27 cellular contexts compared by ENCODE assay signal in genomic region chr3:67294341-67294740, GRCh38.
DNase-seq lines count a peak whose midpoint lies in the region; ATAC-seq, FAIRE-seq and TF ChIP-seq lines count a peak whose summit lies in the region.
"Had no signal": no experiment of that assay in that cellular context is flagged by ENCODE, and none has a peak within 500 bp of the region (broad histone marks: within the 10 kb centered on the region; RNA-seq: fewer than 3 reads in every experiment).

No MANE protein-coding gene starts in this region.

- WGBS in HepG2 (ENCODE audit: low lambda C conversion rate): 94% methylated on average over 3 of the region's 3 CpGs
- WGBS in right lobe of liver (ENCODE audit: insufficient coverage, low coverage, low lambda C conversion rate, missing lambda C conversion rate): 97% methylated on average over 3 of the region's 3 CpGs
- WGBS in smooth muscle cell (ENCODE audit: low lambda C conversion rate): 55% methylated on average over 3 of the region's 3 CpGs

- in situ Hi-C loops in HepG2 (cut with HindIII; ENCODE audit: extremely low pct_ligation_motif_present, low pct_unique_long_range_greater_than_20kb): no loop called here

- no peak for TF ChIP-seq CTCF in HepG2 (CRISPR knock-in tag; IDR thresholded peaks at IDR 0.05)
- TF ChIP-seq CTCF in right lobe of liver (IDR thresholded peaks at IDR 0.05): no peak
- TF ChIP-seq CTCF in smooth muscle cell (IDR thresholded peaks at IDR 0.05; ENCODE audit: borderline replicate concordance, insufficient read depth, poor library complexity, severe bottlenecking): no peak
- no peak for TF ChIP-seq CTCF in OCI-LY7 (conservative IDR thresholded peaks at IDR 0.05; ENCODE audit: low read length)

- POLR2A ChIA-PET in HepG2 (lab: Yijun Ruan, JAX) (no interaction called here), OCI-LY7 (lab: Charles Lee) (interaction anchor here (0.8 kb wide), 1 partner anchor 15 kb away, joined by 3 read pairs; no protein-coding TSS in a partner anchor)

- H3K4me3 ChIP-seq in HepG2 (replicated peaks in 1 of 3; ENCODE audit: insufficient read depth in 1 of 3, low read depth in 2 of 3, low read length in 3 of 3) (no peak overlapping the region), right lobe of liver (no peak overlapping the region), smooth muscle cell (no peak overlapping the region), OCI-LY7 (ENCODE audit: low read depth, low read length, poor library complexity, severe bottlenecking) (no peak overlapping the region)
- H3K4me3 ChIP-seq: BLaER1, GM23248 had no signal

- H3K27me3 ChIP-seq in HepG2 (ENCODE audit: control insufficient read depth in 1 of 2, insufficient read depth in 2 of 2, low read length in 2 of 2): no peaks in the 10 kb centered on the region
- H3K27me3 ChIP-seq in right lobe of liver: no peaks in the 10 kb centered on the region
- H3K27me3 ChIP-seq in layer of hippocampus (ENCODE audit: control insufficient read depth, insufficient read depth, low read length): no peaks in the 10 kb centered on the region
- H3K27me3 ChIP-seq in smooth muscle cell (ENCODE audit: low read depth): no peaks in the 10 kb centered on the region
- H3K27me3 ChIP-seq: BLaER1 had no signal

- H4K20me1 ChIP-seq in HepG2 (ENCODE audit: insufficient read depth, low read length): no peaks in the 10 kb centered on the region
- H4K20me1 ChIP-seq in smooth muscle cell (ENCODE audit: low read depth): no peaks in the 10 kb centered on the region
- H4K20me1 ChIP-seq in OCI-LY7 (ENCODE audit: insufficient read depth, low read length): no peaks in the 10 kb centered on the region
- H4K20me1 ChIP-seq: BLaER1 had no signal

- H2AFZ ChIP-seq in HepG2 (ENCODE audit: low read length) (no peak overlapping the region), smooth muscle cell (ENCODE audit: low read depth) (no peak overlapping the region), OCI-LY7 (ENCODE audit: low read length) (no peak overlapping the region)
- H2AFZ ChIP-seq: GM23248 had no signal

- peaks cover 85% of the 10 kb centered on the region for H3K4me1 ChIP-seq in HepG2 (ENCODE audit: insufficient read depth, low read length)
- H3K4me1 ChIP-seq in right lobe of liver: peaks cover 0 to 28% (median 0%) of the 10 kb centered on the region in 4 donors
- H3K4me1 ChIP-seq in smooth muscle cell (ENCODE audit: low read depth): peaks cover 5% of the 10 kb centered on the region
- H3K4me1 ChIP-seq in OCI-LY7 (ENCODE audit: insufficient read depth, low read length, poor library complexity, severe bottlenecking): no peaks in the 10 kb centered on the region
- H3K4me1 ChIP-seq: BLaER1, Caco-2 had no signal

- peak overlapping the region; percentile 93 for H3K27ac ChIP-seq in HepG2 (ENCODE audit: extremely low read length, insufficient read depth, low read length)
- no peak overlapping the region for H3K27ac ChIP-seq in right lobe of liver
- peak overlapping the region; percentile 20 for H3K27ac ChIP-seq in layer of hippocampus (ENCODE audit: low read depth, low read length)
- peak overlapping the region; percentile 70 for H3K27ac ChIP-seq in smooth muscle cell (ENCODE audit: low read depth)
- H3K27ac ChIP-seq in OCI-LY7 (ENCODE audit: low read depth, low read length, poor library complexity, severe bottlenecking): no peak overlapping the region
- H3K27ac ChIP-seq: 22Rv1, BLaER1, C4-2B, GM23248 had no signal

- H3K9ac ChIP-seq in HepG2 (ENCODE audit: insufficient read depth, low read depth, low read length) (no peak overlapping the region), smooth muscle cell (ENCODE audit: low read depth) (no peak overlapping the region)
- H3K9ac ChIP-seq: BLaER1, GM23248 had no signal

- H3K79me2 ChIP-seq in HepG2 (ENCODE audit: insufficient read depth, low read length) (no peaks in the 10 kb centered on the region), smooth muscle cell (ENCODE audit: low read depth) (no peaks in the 10 kb centered on the region), OCI-LY7 (ENCODE audit: insufficient read depth, low read depth, low read length) (no peaks in the 10 kb centered on the region)

- intact Hi-C loops in HepG2 (cut with micrococcal nuclease; ENCODE audit: unreplicated experiment): no loop called here
- intact Hi-C loops in right lobe of liver (cut with DNase I): no loop called here
- intact Hi-C loops in OCI-LY7 (cut with micrococcal nuclease; ENCODE audit: unreplicated experiment): no loop called here

- no peak for TF ChIP-seq POLR2A in HepG2 (IDR thresholded peaks at IDR 0.05; ENCODE audit: insufficient read depth in 1 of 2, low read depth in 2 of 2, low read length in 2 of 2)
- TF ChIP-seq POLR2A in right lobe of liver (IDR thresholded peaks at IDR 0.05): no peak

- BruUV-seq in HepG2 (replicated peaks; lab: Mats Ljungman, UMichigan) (no TSS peak), OCI-LY7 (replicated peaks; lab: Mats Ljungman, UMichigan) (no TSS peak)

- CTCF ChIA-PET in HepG2 (lab: Yijun Ruan, JAX; ENCODE audit: low intra/inter-chr PET ratio, low total read pairs) (no interaction called here), OCI-LY7 (lab: Charles Lee; ENCODE audit: unreplicated experiment) (no interaction called here)

- H3K9me3 ChIP-seq in HepG2 (ENCODE audit: low read length) (no peaks in the 10 kb centered on the region), right lobe of liver (no peaks in the 10 kb centered on the region), smooth muscle cell (replicated peaks; ENCODE audit: low read depth) (no peaks in the 10 kb centered on the region), OCI-LY7 (ENCODE audit: low read length) (no peaks in the 10 kb centered on the region)
- H3K9me3 ChIP-seq: BLaER1, Caco-2 had no signal

- FAIRE-seq in HepG2 (lab: Jason Lieb, UNC): no peak
- FAIRE-seq: A204.1, D721Med, GM12891, GM18507, GM19239, H1 had no signal

- no peaks in the 10 kb centered on the region for H3K9me2 ChIP-seq in OCI-LY7 (ENCODE audit: insufficient read depth, low read length)

- no peaks in the 10 kb centered on the region for H3F3A ChIP-seq in smooth muscle cell (ENCODE audit: low read depth)

- ATAC-seq in HepG2 (no peak), right lobe of liver (no peak), GM18520 (IDR thresholded peaks at IDR 0.05; ENCODE audit: unreplicated experiment) (no peak)
- ATAC-seq: CD8-positive, alpha-beta T cell had no signal

- TF ChIP-seq RAD21 in HepG2 (CRISPR knock-in tag; IDR thresholded peaks at IDR 0.05): no peak

- peak in 1 of 2 experiments; percentile 69; a peak in 2 of 4 replicates for TF ChIP-seq EP300 in HepG2 (IDR thresholded peaks at IDR 0.05; ENCODE audit: low read depth in 2 of 2, low read length in 2 of 2)
- TF ChIP-seq EP300 in HepG2 (CRISPR knock-in tag; IDR thresholded peaks at IDR 0.05; ENCODE audit: borderline replicate concordance): peak; percentile 41; the same call in 1 of the 2 replicates

- DNase-seq in HepG2 (ENCODE audit: low spot score): peak; percentile 65
- DNase-seq in right lobe of liver: no peak
- DNase-seq in islet precursor cell: peak; percentile 74
- DNase-seq in smooth muscle cell (lab: John Stamatoyannopoulos, UW; ENCODE audit: unreplicated experiment): no peak
- no peak for DNase-seq in OCI-LY7 (ENCODE audit: low spot score)
- DNase-seq in NCI-H2171 treated with DMSO at 0.1 percent for 48 hours (lab: John Stamatoyannopoulos, UW): no peak
- DNase-seq: Caco-2; CD4-positive, CD25-positive, alpha-beta regulatory T cell; CD8-positive, alpha-beta T cell; DMS 273 treated with DMSO at 0.1 percent for 48 hours; DMS79; EL; GF-D8; GM23248; H7; HCEC 1CT had no signal

- H3K36me3 ChIP-seq in HepG2 (replicated peaks in 1 of 2; ENCODE audit: control insufficient read depth in 1 of 2, insufficient read depth in 2 of 2, low read length in 2 of 2) (no peaks in the 10 kb centered on the region), right lobe of liver (no peaks in the 10 kb centered on the region), smooth muscle cell (ENCODE audit: low read depth) (no peaks in the 10 kb centered on the region), OCI-LY7 (ENCODE audit: insufficient read depth, low read length) (no peaks in the 10 kb centered on the region)
- H3K36me3 ChIP-seq: BLaER1 had no signal

- H3K4me2 ChIP-seq in HepG2 (ENCODE audit: low read depth, low read length) (no peak overlapping the region), smooth muscle cell (peak overlapping the region; percentile 6), OCI-LY7 (ENCODE audit: low read length) (no peak overlapping the region)
- H3K4me2 ChIP-seq: BLaER1 had no signal

TF ChIP-seq in HepG2, 621 proteins besides CTCF, POLR2A, EP300 and RAD21 (continues in another document):
- TF ChIP-seq FIP1L1 (IDR thresholded peaks at IDR 0.05; ENCODE audit: borderline replicate concordance, insufficient read depth, low read depth, low read length): no peak
- TF ChIP-seq NBN (conservative IDR thresholded peaks at IDR 0.05): no peak
- TF ChIP-seq ZFAT (CRISPR knock-in tag; conservative IDR thresholded peaks at IDR 0.05): no peak
- 0 out of 2 replicates have a peak, but pooled peaks have one; percentile 22 for TF ChIP-seq SAP130 (CRISPR knock-in tag; IDR thresholded peaks at IDR 0.05; ENCODE audit: low read depth)
- TF ChIP-seq NFRKB (IDR thresholded peaks at IDR 0.05): no peak
- no peak for TF ChIP-seq ZNF367 (CRISPR knock-in tag; IDR thresholded peaks at IDR 0.05; ENCODE audit: borderline replicate concordance)
- no peak for TF ChIP-seq SP4 (CRISPR knock-in tag; IDR thresholded peaks at IDR 0.05)
- no peak for TF ChIP-seq ZSCAN12 (CRISPR knock-in tag; IDR thresholded peaks at IDR 0.05)
- no peak for TF ChIP-seq ZBTB42 (CRISPR knock-in tag; IDR thresholded peaks at IDR 0.05)
- TF ChIP-seq ZNF770 (CRISPR knock-in tag; IDR thresholded peaks at IDR 0.05): no peak
- TF ChIP-seq ZNF720 (CRISPR knock-in tag; IDR thresholded peaks at IDR 0.05): no peak
- TF ChIP-seq ZNF160 (CRISPR knock-in tag; IDR thresholded peaks at IDR 0.05): no peak
- TF ChIP-seq DMAP1 (CRISPR knock-in tag; IDR thresholded peaks at IDR 0.05): no peak
- TF ChIP-seq HNF4A (CRISPR knock-in tag; IDR thresholded peaks at IDR 0.05): no peak

Comparison
In these comparisons a context has a peak if more than half of its experiments do, and no peak if none do; other contexts are left out.
1. DNase-seq: peak in HepG2 (single experiment) and islet precursor cell (single experiment); none in right lobe of liver (0 of 3), smooth muscle cell (single experiment), OCI-LY7 (single experiment) and NCI-H2171 treated with DMSO at 0.1 percent for 48 hours (single experiment).
2. H3K27ac ChIP-seq: peak in HepG2 (single experiment), layer of hippocampus (single experiment) and smooth muscle cell (single experiment); none in right lobe of liver (0 of 3) and OCI-LY7 (single experiment).